In the genomic region with DNA sequence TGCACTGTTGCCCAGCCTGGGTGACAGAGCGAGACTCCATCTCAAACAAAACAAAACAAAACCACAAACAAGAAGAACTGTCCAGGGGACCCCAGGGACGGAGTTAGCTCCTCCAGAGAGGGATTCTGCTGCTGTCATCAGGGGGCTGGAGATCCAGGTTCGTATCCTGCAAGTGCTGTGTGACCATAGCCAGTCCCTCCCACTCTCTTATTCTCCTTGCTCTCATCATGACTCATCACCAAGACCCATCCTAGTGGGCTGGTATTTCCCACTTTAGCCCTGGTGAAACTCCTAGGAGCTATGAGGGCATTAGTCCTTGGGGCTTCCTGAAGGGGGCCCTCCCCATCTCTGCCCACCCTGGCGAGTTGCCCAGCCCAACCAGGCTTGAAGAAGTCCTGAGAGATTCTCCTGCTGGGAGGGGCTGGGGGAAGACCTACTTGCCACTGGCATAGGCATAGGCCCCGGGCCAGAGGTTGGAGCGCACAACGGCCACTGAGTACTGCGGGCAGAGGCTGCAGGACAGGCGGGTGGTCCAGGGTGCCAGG, we compare ENCODE assay signal across 1 cellular context.
TF ChIP-seq lines count a peak whose summit lies in the region.

No MANE protein-coding gene starts in this region.

TF ChIP-seq in K562, 482 proteins besides CTCF, POLR2A, EP300 and RAD21:
- TF ChIP-seq HDAC2 (IDR thresholded peaks at IDR 0.05) (0 out of 2 replicates have a peak, but pooled peaks have one; percentile 20), BCOR (IDR thresholded peaks at IDR 0.05) (peak; percentile 52; the same call in 1 of the 2 replicates), ZBTB8A (IDR thresholded peaks at IDR 0.05; ENCODE audit: partially characterized antibody) (no peak), ZNF217 (CRISPR knock-in tag; IDR thresholded peaks at IDR 0.05) (no peak), ERF (CRISPR knock-in tag; IDR thresholded peaks at IDR 0.05) (no peak), MAFK (IDR thresholded peaks at IDR 0.05; ENCODE audit: low read length) (no peak), ZFP36 (IDR thresholded peaks at IDR 0.05; ENCODE audit: low read depth, low read length, partially characterized antibody) (peak; percentile 60), JUND (IDR thresholded peaks at IDR 0.05; ENCODE audit: borderline replicate concordance, low read depth, low read length) (0 out of 2 replicates have a peak, but pooled peaks have one; percentile 11), JUND (tag; IDR thresholded peaks at IDR 0.05; ENCODE audit: borderline replicate concordance, low read depth, low read length) (no peak; the same call in 2 of the 3 replicates), EGR1 (conservative IDR thresholded peaks at IDR 0.05) (0 out of 2 replicates have a peak, but pooled peaks have one; percentile 8), ZNF282 (CRISPR knock-in tag; IDR thresholded peaks at IDR 0.05) (no peak), BRD9 (IDR thresholded peaks at IDR 0.05; ENCODE audit: low read depth, partially characterized antibody) (peak; percentile 30), NFE2 (IDR thresholded peaks at IDR 0.05; ENCODE audit: low read depth) (0 out of 2 replicates have a peak, but pooled peaks have one; percentile 33), NFIC (IDR thresholded peaks at IDR 0.05) (0 out of 2 replicates have a peak, but pooled peaks have one; percentile 46), PTTG1 (tag; IDR thresholded peaks at IDR 0.05; ENCODE audit: low read depth) (no peak), ZKSCAN1 (IDR thresholded peaks at IDR 0.05; ENCODE audit: low read depth, low read length) (no peak), ZNF766 (CRISPR knock-in tag; conservative IDR thresholded peaks at IDR 0.05) (no peak), ZNF23 (CRISPR knock-in tag; IDR thresholded peaks at IDR 0.05) (no peak), FOS (IDR thresholded peaks at IDR 0.05; ENCODE audit: extremely low read depth, insufficient read length) (no peak), ZNF695 (CRISPR knock-in tag; IDR thresholded peaks at IDR 0.05) (no peak), SIX5 (IDR thresholded peaks at IDR 0.05; ENCODE audit: borderline replicate concordance in 1 of 2, insufficient read depth in 1 of 2, low read depth in 1 of 2, low read length in 2 of 2) (no peak), BRD4 (IDR thresholded peaks at IDR 0.05) (no peak), ZNF584 (CRISPR knock-in tag; IDR thresholded peaks at IDR 0.05; ENCODE audit: low read depth) (no peak), GABPB1 (CRISPR knock-in tag; IDR thresholded peaks at IDR 0.05) (no peak), ETS2 (tag; IDR thresholded peaks at IDR 0.05; ENCODE audit: borderline replicate concordance, poor library complexity, severe bottlenecking) (no peak), ZNF316 (IDR thresholded peaks at IDR 0.05) (0 out of 2 replicates have a peak, but pooled peaks have one; percentile 16), ZNF75A (CRISPR knock-in tag; IDR thresholded peaks at IDR 0.05) (no peak), RHOXF2B (CRISPR knock-in tag; conservative IDR thresholded peaks at IDR 0.05) (no peak), ZNF780A (CRISPR knock-in tag; IDR thresholded peaks at IDR 0.05) (no peak), U2AF2 (optimal IDR thresholded peaks at IDR 0.05; ENCODE audit: low read depth, low read length) (no peak)
- TF ChIP-seq, protein P1, sequence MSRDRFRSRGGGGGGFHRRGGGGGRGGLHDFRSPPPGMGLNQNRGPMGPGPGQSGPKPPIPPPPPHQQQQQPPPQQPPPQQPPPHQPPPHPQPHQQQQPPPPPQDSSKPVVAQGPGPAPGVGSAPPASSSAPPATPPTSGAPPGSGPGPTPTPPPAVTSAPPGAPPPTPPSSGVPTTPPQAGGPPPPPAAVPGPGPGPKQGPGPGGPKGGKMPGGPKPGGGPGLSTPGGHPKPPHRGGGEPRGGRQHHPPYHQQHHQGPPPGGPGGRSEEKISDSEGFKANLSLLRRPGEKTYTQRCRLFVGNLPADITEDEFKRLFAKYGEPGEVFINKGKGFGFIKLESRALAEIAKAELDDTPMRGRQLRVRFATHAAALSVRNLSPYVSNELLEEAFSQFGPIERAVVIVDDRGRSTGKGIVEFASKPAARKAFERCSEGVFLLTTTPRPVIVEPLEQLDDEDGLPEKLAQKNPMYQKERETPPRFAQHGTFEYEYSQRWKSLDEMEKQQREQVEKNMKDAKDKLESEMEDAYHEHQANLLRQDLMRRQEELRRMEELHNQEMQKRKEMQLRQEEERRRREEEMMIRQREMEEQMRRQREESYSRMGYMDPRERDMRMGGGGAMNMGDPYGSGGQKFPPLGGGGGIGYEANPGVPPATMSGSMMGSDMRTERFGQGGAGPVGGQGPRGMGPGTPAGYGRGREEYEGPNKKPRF (IDR thresholded peaks at IDR 0.05; ENCODE audit: low read depth, low read length), result no peak
- TF ChIP-seq, protein P2, sequence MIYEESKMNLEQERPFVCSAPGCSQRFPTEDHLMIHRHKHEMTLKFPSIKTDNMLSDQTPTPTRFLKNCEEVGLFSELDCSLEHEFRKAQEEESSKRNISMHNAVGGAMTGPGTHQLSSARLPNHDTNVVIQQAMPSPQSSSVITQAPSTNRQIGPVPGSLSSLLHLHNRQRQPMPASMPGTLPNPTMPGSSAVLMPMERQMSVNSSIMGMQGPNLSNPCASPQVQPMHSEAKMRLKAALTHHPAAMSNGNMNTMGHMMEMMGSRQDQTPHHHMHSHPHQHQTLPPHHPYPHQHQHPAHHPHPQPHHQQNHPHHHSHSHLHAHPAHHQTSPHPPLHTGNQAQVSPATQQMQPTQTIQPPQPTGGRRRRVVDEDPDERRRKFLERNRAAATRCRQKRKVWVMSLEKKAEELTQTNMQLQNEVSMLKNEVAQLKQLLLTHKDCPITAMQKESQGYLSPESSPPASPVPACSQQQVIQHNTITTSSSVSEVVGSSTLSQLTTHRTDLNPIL (CRISPR knock-in tag; IDR thresholded peaks at IDR 0.05), result no peak
- TF ChIP-seq, protein P3, sequence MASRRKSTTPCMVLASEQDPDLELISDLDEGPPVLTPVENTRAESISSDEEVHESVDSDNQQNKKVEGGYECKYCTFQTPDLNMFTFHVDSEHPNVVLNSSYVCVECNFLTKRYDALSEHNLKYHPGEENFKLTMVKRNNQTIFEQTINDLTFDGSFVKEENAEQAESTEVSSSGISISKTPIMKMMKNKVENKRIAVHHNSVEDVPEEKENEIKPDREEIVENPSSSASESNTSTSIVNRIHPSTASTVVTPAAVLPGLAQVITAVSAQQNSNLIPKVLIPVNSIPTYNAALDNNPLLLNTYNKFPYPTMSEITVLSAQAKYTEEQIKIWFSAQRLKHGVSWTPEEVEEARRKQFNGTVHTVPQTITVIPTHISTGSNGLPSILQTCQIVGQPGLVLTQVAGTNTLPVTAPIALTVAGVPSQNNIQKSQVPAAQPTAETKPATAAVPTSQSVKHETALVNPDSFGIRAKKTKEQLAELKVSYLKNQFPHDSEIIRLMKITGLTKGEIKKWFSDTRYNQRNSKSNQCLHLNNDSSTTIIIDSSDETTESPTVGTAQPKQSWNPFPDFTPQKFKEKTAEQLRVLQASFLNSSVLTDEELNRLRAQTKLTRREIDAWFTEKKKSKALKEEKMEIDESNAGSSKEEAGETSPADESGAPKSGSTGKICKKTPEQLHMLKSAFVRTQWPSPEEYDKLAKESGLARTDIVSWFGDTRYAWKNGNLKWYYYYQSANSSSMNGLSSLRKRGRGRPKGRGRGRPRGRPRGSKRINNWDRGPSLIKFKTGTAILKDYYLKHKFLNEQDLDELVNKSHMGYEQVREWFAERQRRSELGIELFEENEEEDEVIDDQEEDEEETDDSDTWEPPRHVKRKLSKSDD (conservative IDR thresholded peaks at IDR 0.05; ENCODE audit: low read length), result no peak
- TF ChIP-seq, protein P4, sequence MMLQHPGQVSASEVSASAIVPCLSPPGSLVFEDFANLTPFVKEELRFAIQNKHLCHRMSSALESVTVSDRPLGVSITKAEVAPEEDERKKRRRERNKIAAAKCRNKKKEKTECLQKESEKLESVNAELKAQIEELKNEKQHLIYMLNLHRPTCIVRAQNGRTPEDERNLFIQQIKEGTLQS (IDR thresholded peaks at IDR 0.05), result peak; percentile 77
- TF ChIP-seq, protein P4 (CRISPR knock-in tag; conservative IDR thresholded peaks at IDR 0.05), result no peak
- TF ChIP-seq, protein P5, sequence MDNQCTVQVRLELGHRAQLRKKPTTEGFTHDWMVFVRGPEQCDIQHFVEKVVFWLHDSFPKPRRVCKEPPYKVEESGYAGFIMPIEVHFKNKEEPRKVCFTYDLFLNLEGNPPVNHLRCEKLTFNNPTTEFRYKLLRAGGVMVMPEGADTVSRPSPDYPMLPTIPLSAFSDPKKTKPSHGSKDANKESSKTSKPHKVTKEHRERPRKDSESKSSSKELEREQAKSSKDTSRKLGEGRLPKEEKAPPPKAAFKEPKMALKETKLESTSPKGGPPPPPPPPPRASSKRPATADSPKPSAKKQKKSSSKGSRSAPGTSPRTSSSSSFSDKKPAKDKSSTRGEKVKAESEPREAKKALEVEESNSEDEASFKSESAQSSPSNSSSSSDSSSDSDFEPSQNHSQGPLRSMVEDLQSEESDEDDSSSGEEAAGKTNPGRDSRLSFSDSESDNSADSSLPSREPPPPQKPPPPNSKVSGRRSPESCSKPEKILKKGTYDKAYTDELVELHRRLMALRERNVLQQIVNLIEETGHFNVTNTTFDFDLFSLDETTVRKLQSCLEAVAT (IDR thresholded peaks at IDR 0.05), result no peak
- TF ChIP-seq, protein P6, sequence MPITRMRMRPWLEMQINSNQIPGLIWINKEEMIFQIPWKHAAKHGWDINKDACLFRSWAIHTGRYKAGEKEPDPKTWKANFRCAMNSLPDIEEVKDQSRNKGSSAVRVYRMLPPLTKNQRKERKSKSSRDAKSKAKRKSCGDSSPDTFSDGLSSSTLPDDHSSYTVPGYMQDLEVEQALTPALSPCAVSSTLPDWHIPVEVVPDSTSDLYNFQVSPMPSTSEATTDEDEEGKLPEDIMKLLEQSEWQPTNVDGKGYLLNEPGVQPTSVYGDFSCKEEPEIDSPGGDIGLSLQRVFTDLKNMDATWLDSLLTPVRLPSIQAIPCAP (CRISPR knock-in tag; IDR thresholded peaks at IDR 0.05; ENCODE audit: borderline replicate concordance), result no peak
- TF ChIP-seq, protein P7, sequence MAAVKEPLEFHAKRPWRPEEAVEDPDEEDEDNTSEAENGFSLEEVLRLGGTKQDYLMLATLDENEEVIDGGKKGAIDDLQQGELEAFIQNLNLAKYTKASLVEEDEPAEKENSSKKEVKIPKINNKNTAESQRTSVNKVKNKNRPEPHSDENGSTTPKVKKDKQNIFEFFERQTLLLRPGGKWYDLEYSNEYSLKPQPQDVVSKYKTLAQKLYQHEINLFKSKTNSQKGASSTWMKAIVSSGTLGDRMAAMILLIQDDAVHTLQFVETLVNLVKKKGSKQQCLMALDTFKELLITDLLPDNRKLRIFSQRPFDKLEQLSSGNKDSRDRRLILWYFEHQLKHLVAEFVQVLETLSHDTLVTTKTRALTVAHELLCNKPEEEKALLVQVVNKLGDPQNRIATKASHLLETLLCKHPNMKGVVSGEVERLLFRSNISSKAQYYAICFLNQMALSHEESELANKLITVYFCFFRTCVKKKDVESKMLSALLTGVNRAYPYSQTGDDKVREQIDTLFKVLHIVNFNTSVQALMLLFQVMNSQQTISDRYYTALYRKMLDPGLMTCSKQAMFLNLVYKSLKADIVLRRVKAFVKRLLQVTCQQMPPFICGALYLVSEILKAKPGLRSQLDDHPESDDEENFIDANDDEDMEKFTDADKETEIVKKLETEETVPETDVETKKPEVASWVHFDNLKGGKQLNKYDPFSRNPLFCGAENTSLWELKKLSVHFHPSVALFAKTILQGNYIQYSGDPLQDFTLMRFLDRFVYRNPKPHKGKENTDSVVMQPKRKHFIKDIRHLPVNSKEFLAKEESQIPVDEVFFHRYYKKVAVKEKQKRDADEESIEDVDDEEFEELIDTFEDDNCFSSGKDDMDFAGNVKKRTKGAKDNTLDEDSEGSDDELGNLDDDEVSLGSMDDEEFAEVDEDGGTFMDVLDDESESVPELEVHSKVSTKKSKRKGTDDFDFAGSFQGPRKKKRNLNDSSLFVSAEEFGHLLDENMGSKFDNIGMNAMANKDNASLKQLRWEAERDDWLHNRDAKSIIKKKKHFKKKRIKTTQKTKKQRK (IDR thresholded peaks at IDR 0.05; ENCODE audit: borderline replicate concordance, low read depth, low read length), result no peak
- TF ChIP-seq, protein P8, sequence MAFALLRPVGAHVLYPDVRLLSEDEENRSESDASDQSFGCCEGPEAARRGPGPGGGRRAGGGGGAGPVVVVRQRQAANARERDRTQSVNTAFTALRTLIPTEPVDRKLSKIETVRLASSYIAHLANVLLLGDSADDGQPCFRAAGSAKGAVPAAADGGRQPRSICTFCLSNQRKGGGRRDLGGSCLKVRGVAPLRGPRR (CRISPR knock-in tag; IDR thresholded peaks at IDR 0.05), result no peak
